3 cellular contexts compared by ENCODE assay signal in the genomic region with DNA sequence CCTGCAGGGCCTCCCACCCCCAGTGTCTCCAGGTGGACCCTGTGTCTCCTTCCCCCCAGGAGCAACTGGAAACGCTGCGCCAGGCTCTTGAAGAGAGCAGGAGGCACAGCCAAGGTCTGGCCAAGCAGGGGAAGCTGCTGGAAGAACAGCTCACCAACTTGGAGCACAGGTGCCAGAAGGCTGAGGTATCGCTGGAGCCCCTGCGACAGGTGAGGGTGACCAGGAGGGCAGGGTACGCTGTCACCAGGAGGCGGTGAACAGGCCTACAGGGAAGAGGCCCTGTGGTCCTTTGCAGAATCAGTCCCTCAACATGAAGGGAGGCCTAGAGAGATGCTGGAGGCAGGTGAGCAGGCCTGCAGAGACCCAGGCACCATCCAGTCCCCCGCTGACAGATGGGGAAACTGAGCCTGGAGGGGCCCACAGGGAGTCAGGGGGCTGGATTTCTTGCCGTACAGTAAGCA.
TF ChIP-seq lines count a peak whose summit lies in the region.

No MANE protein-coding gene starts in this region.

TF ChIP-seq in A549, 52 proteins besides CTCF, POLR2A, EP300 and RAD21:
- no peak for TF ChIP-seq HOXA7 (CRISPR knock-in tag; IDR thresholded peaks at IDR 0.05)

TF ChIP-seq in GM23338, 12 proteins besides CTCF, POLR2A, EP300 and RAD21:
- no peak for TF ChIP-seq JUNB (IDR thresholded peaks at IDR 0.05; ENCODE audit: unreplicated experiment)
- TF ChIP-seq EZH2phosphoT487 (IDR thresholded peaks at IDR 0.05; ENCODE audit: unreplicated experiment), result no peak
- TF ChIP-seq EZH2 (IDR thresholded peaks at IDR 0.05; ENCODE audit: low read depth, unreplicated experiment), result no peak
- TF ChIP-seq ZNF114 (CRISPR knock-in tag; IDR thresholded peaks at IDR 0.05), result no peak
- TF ChIP-seq, protein P1, sequence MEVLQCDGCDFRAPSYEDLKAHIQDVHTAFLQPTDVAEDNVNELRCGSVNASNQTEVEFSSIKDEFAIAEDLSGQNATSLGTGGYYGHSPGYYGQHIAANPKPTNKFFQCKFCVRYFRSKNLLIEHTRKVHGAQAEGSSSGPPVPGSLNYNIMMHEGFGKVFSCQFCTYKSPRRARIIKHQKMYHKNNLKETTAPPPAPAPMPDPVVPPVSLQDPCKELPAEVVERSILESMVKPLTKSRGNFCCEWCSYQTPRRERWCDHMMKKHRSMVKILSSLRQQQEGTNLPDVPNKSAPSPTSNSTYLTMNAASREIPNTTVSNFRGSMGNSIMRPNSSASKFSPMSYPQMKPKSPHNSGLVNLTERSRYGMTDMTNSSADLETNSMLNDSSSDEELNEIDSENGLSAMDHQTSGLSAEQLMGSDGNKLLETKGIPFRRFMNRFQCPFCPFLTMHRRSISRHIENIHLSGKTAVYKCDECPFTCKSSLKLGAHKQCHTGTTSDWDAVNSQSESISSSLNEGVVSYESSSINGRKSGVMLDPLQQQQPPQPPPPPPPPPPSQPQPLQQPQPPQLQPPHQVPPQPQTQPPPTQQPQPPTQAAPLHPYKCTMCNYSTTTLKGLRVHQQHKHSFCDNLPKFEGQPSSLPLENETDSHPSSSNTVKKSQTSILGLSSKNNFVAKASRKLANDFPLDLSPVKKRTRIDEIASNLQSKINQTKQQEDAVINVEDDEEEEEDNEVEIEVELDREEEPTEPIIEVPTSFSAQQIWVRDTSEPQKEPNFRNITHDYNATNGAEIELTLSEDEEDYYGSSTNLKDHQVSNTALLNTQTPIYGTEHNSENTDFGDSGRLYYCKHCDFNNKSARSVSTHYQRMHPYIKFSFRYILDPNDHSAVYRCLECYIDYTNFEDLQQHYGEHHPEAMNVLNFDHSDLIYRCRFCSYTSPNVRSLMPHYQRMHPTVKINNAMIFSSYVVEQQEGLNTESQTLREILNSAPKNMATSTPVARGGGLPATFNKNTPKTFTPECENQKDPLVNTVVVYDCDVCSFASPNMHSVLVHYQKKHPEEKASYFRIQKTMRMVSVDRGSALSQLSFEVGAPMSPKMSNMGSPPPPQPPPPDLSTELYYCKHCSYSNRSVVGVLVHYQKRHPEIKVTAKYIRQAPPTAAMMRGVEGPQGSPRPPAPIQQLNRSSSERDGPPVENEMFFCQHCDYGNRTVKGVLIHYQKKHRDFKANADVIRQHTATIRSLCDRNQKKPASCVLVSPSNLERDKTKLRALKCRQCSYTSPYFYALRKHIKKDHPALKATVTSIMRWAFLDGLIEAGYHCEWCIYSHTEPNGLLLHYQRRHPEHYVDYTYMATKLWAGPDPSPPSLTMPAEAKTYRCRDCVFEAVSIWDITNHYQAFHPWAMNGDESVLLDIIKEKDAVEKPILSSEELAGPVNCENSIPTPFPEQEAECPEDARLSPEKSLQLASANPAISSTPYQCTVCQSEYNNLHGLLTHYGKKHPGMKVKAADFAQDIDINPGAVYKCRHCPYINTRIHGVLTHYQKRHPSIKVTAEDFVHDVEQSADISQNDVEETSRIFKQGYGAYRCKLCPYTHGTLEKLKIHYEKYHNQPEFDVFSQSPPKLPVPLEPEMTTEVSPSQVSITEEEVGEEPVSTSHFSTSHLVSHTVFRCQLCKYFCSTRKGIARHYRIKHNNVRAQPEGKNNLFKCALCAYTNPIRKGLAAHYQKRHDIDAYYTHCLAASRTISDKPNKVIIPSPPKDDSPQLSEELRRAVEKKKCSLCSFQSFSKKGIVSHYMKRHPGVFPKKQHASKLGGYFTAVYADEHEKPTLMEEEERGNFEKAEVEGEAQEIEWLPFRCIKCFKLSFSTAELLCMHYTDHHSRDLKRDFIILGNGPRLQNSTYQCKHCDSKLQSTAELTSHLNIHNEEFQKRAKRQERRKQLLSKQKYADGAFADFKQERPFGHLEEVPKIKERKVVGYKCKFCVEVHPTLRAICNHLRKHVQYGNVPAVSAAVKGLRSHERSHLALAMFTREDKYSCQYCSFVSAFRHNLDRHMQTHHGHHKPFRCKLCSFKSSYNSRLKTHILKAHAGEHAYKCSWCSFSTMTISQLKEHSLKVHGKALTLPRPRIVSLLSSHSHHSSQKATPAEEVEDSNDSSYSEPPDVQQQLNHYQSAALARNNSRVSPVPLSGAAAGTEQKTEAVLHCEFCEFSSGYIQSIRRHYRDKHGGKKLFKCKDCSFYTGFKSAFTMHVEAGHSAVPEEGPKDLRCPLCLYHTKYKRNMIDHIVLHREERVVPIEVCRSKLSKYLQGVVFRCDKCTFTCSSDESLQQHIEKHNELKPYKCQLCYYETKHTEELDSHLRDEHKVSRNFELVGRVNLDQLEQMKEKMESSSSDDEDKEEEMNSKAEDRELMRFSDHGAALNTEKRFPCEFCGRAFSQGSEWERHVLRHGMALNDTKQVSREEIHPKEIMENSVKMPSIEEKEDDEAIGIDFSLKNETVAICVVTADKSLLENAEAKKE (CRISPR knock-in tag; IDR thresholded peaks at IDR 0.05), result no peak
- no peak for TF ChIP-seq POLR2AphosphoS5 (IDR thresholded peaks at IDR 0.05; ENCODE audit: low read depth)
- TF ChIP-seq, protein P2, sequence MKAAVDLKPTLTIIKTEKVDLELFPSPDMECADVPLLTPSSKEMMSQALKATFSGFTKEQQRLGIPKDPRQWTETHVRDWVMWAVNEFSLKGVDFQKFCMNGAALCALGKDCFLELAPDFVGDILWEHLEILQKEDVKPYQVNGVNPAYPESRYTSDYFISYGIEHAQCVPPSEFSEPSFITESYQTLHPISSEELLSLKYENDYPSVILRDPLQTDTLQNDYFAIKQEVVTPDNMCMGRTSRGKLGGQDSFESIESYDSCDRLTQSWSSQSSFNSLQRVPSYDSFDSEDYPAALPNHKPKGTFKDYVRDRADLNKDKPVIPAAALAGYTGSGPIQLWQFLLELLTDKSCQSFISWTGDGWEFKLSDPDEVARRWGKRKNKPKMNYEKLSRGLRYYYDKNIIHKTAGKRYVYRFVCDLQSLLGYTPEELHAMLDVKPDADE (IDR thresholded peaks at IDR 0.05), result no peak

TF ChIP-seq in H1, 55 proteins besides CTCF, POLR2A, EP300 and RAD21:
- no peak for TF ChIP-seq YY1 (IDR thresholded peaks at IDR 0.05; ENCODE audit: low read depth, low read length)
- peak; percentile 82; the same call in 1 of the 2 replicates for TF ChIP-seq KDM1A (IDR thresholded peaks at IDR 0.05; ENCODE audit: borderline replicate concordance, low read length)
